8 cellular contexts compared by ENCODE assay signal in the genomic region with DNA sequence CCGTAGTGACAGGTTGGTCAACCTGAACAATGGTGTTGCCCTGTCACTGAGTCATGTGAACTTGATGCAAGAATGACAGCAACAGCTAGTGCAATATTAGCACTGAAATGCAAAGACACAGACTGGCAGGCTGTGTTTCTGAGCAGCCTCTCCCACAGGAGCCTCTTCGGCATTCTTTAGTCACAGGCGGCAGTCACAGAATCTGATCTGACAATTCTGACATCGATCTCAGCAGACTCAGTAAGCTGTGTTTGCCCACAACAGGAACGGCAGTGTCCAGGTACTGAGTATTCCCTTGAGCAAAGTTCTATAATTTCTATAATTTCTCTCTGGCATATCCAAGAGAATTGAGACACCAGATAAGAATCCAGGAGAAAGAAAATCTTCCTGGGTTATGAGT.
"Had no signal": no experiment of that assay in that cellular context is flagged by ENCODE, and none has a peak within 500 bp of the region (broad histone marks: within the 10 kb centered on the region; RNA-seq: fewer than 3 reads in every experiment).

No MANE protein-coding gene starts in this region.

- DNase-seq: GDM1, GF-D8 had no signal

- FAIRE-seq: G401.6, GM12878, GM12891, GM12892, GM18507, GM19239 had no signal

- H3K4me3 ChIP-seq: GM12878 had no signal
